ENCODE assay signal across 1 cellular context in the genomic region with DNA sequence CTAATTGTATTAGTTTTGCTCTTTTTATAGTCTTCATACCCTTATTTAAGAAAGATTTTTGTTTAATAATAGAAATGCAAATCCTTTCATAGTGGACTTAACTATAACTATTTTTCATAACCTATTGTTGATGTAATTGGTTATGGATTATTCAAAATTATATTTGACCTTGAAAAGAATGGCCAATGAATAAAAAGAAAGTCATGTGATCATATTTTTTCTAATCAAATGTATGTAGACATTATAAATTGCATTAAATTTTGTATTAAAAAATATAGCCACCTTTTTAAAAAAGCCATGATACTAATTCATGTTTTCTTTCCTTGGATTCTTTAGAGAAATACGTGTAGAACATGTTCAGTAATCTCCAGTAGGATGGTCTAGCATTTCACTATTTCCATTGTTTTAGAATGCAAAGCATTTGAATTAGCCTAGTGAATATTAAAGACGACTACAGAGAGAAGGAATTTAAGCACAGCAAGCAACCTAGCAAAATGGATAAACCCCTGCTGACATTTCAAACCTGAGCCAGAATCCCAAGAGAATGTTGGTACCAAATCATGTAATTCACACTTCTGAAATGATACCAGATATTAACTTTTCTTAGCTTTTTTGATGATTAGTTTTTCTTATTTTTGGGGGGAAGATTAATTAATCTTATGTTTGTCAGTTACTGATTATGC.
A peak's percentile ranks its signal among the peaks of the same experiment; 100 is the strongest.
TF ChIP-seq lines count a peak whose summit lies in the region.

No MANE protein-coding gene starts in this region.

TF ChIP-seq in K562, 482 proteins besides CTCF, POLR2A, EP300 and RAD21:
- TF ChIP-seq TFE3 (CRISPR knock-in tag; IDR thresholded peaks at IDR 0.05) (peak; percentile 93), ARID4B (CRISPR knock-in tag; IDR thresholded peaks at IDR 0.05) (no peak)
TF ChIP-seq in K562: peak in this region for 1.
